8 cellular contexts compared by ENCODE assay signal in the genomic region with DNA sequence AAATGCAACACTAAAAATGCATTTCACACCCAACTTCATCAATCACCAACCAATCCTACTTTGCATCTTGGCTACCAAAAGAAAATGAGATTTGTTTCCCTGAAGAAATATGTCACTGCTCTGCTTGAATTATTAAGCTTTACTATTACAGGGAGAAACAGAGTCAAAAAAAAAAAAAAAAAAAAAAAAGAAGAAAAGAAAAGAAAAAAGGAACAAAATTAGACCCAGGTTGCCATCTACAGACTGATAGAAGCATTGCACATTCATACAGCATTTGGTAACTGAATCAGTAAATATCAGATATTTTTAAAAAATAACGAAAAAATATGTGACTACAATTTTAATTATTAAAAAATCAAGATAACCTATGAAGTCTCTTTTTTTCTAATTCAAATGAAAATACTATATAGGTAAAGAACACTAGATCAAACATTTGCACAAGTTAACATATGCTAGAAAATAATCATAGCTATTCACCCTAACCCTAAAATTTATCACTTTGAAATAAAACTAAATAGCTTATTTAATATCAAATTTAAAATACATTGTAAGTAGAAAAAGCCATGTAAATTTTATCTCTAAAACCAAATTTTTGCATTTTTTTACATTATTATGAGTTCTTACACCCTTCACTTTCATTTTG.
DNase-seq lines count a peak whose midpoint lies in the region; ATAC-seq, FAIRE-seq and TF ChIP-seq lines count a peak whose summit lies in the region.

No MANE protein-coding gene starts in this region.

- H3K9me3 ChIP-seq in DOHH2 (ENCODE audit: control insufficient read depth, insufficient read depth, low read length) (no peaks in the 10 kb centered on the region), Loucy (ENCODE audit: insufficient read depth, low read depth, low read length) (no peaks in the 10 kb centered on the region), adipocyte (ENCODE audit: control insufficient read depth, low read length) (no peaks in the 10 kb centered on the region)

- H3K4me2 ChIP-seq in DOHH2 (ENCODE audit: low read length) (no peak overlapping the region), Loucy (ENCODE audit: low read depth, low read length, poor library complexity, severe bottlenecking) (no peak overlapping the region), mesendoderm (ENCODE audit: low read length) (no peak overlapping the region)

- H4K8ac ChIP-seq in mesendoderm (ENCODE audit: low read depth, low read length): no peak overlapping the region

- no peak overlapping the region for H3K18ac ChIP-seq in mesendoderm (ENCODE audit: low read length)

- H3K4me3 ChIP-seq in DOHH2 (ENCODE audit: low read length) (no peak overlapping the region), Loucy (ENCODE audit: low read length, poor library complexity, severe bottlenecking) (no peak overlapping the region), adipocyte (ENCODE audit: low read length) (no peak overlapping the region), mesendoderm (ENCODE audit: low read length) (no peak overlapping the region)

- H3K4ac ChIP-seq in mesendoderm (ENCODE audit: low read depth, low read length): no peak overlapping the region

- H2BK120ac ChIP-seq in mesendoderm (ENCODE audit: low read depth, low read length): no peak overlapping the region

- no CpG with 5 or more reads among the region's 1 CpG for WGBS in mesendoderm (ENCODE audit: extremely low coverage, insufficient coverage, low lambda C conversion rate)

- H3K4me1 ChIP-seq in DOHH2 (ENCODE audit: control insufficient read depth, low read length) (no peaks in the 10 kb centered on the region), Loucy (ENCODE audit: insufficient read depth, low read length, poor library complexity, severe bottlenecking) (no peaks in the 10 kb centered on the region), adipocyte (ENCODE audit: control insufficient read depth, insufficient read depth, low read length) (no peaks in the 10 kb centered on the region), mesendoderm (ENCODE audit: control insufficient read depth, low read depth, low read length) (no peaks in the 10 kb centered on the region)

- no peak overlapping the region for H2BK5ac ChIP-seq in mesendoderm (ENCODE audit: low read length)

- H3F3A ChIP-seq in DOHH2 (ENCODE audit: control insufficient read depth, insufficient read depth): no peaks in the 10 kb centered on the region
- H3F3A ChIP-seq in Loucy (ENCODE audit: low read depth): no peaks in the 10 kb centered on the region

- no peak overlapping the region for H4K5ac ChIP-seq in mesendoderm (ENCODE audit: low read length)

- H2AFZ ChIP-seq in Loucy (ENCODE audit: low read length): no peak overlapping the region

- H3K27ac ChIP-seq in DOHH2 (ENCODE audit: low read depth, low read length) (no peak overlapping the region), mesendoderm (ENCODE audit: low read depth, low read length) (no peak overlapping the region)

- FAIRE-seq in GM19239 (lab: Jason Lieb, UNC): no peak

- H3K27me3 ChIP-seq in DOHH2 (ENCODE audit: control insufficient read depth, low read length): peaks cover 8% of the 10 kb centered on the region; the same call in 1 of the 2 replicates
- no peaks in the 10 kb centered on the region for H3K27me3 ChIP-seq in Loucy (ENCODE audit: insufficient read depth, low read length, poor library complexity, severe bottlenecking)
- H3K27me3 ChIP-seq in adipocyte (replicated peaks; ENCODE audit: control insufficient read depth, insufficient read depth, low read length): peaks cover 17% of the 10 kb centered on the region
- H3K27me3 ChIP-seq in mesendoderm (ENCODE audit: insufficient read depth, low read length, poor library complexity): no peaks in the 10 kb centered on the region

- H3K9ac ChIP-seq in Loucy (ENCODE audit: low read depth, low read length, poor library complexity, severe bottlenecking) (no peak overlapping the region), adipocyte (ENCODE audit: low read length) (no peak overlapping the region), mesendoderm (ENCODE audit: low read length) (no peak overlapping the region)

- no peak overlapping the region for H2AK5ac ChIP-seq in mesendoderm (ENCODE audit: low read length)

- ATAC-seq in HG02973 (IDR thresholded peaks at IDR 0.05; ENCODE audit: unreplicated experiment) (no peak), GM19463 (IDR thresholded peaks at IDR 0.05; ENCODE audit: unreplicated experiment) (no peak)

- no peak overlapping the region for H3K56ac ChIP-seq in mesendoderm (ENCODE audit: low read length)

- H3K79me1 ChIP-seq in mesendoderm (ENCODE audit: low read length): no peaks in the 10 kb centered on the region

- H3K23ac ChIP-seq in mesendoderm (ENCODE audit: low read length): no peak overlapping the region

- TF ChIP-seq CTCF in DOHH2 (IDR thresholded peaks at IDR 0.05; ENCODE audit: low read depth, low read length, poor library complexity, severe bottlenecking) (peak; percentile 55), Loucy (conservative IDR thresholded peaks at IDR 0.05; ENCODE audit: low read length) (peak; percentile 67)

- H2BK15ac ChIP-seq in mesendoderm (replicated peaks; ENCODE audit: low read depth): no peak overlapping the region

- H3K9me2 ChIP-seq in DOHH2 (replicated peaks; ENCODE audit: control insufficient read depth, low read length) (no peaks in the 10 kb centered on the region), Loucy (replicated peaks; ENCODE audit: low read depth, low read length) (no peaks in the 10 kb centered on the region)

- DNase-seq in adipocyte (ENCODE audit: low read depth) (peak; percentile 76), mesendoderm (peak; percentile 13), GM19239 (ENCODE audit: insufficient read length, low spot score) (no peak), mucosa of gallbladder (ENCODE audit: low spot score) (no peak)

- H3K36me3 ChIP-seq in DOHH2 (ENCODE audit: control insufficient read depth, low read length) (no peaks in the 10 kb centered on the region), Loucy (ENCODE audit: insufficient read depth, low read length) (no peaks in the 10 kb centered on the region), adipocyte (ENCODE audit: control insufficient read depth, insufficient read depth, low read length, severe bottlenecking) (no peaks in the 10 kb centered on the region), mesendoderm (ENCODE audit: control insufficient read depth, insufficient read depth, low read length) (no peaks in the 10 kb centered on the region)

- H3K79me2 ChIP-seq in DOHH2 (ENCODE audit: control insufficient read depth, low read length) (no peaks in the 10 kb centered on the region), Loucy (ENCODE audit: insufficient read depth, low read length) (no peaks in the 10 kb centered on the region), mesendoderm (ENCODE audit: control insufficient read depth, insufficient read depth, low read length) (no peaks in the 10 kb centered on the region)

- H4K20me1 ChIP-seq in DOHH2 (ENCODE audit: control insufficient read depth, insufficient read depth, low read depth, low read length): no peaks in the 10 kb centered on the region
- H4K20me1 ChIP-seq in Loucy (ENCODE audit: insufficient read depth, low read length, poor library complexity, severe bottlenecking): no peaks in the 10 kb centered on the region

Comparison
In these comparisons a context has a peak if more than half of its experiments do, and no peak if none do; other contexts are left out.
1. DNase-seq: peak in adipocyte (single experiment) and mesendoderm (single experiment); none in GM19239 (single experiment) and mucosa of gallbladder (single experiment).